1 cellular context compared by ENCODE assay signal in genomic region chr9:137564134-137564533, GRCh38.
TF ChIP-seq lines count a peak whose summit lies in the region.

No MANE protein-coding gene starts in this region.

TF ChIP-seq in HepG2, 621 proteins besides CTCF, POLR2A, EP300 and RAD21:
- TF ChIP-seq ATF6 (CRISPR knock-in tag; conservative IDR thresholded peaks at IDR 0.05) (no peak), IRF1 (CRISPR knock-in tag; IDR thresholded peaks at IDR 0.05; ENCODE audit: low read depth) (no peak), ELF4 (CRISPR knock-in tag; IDR thresholded peaks at IDR 0.05; ENCODE audit: borderline replicate concordance) (no peak), ZNF614 (CRISPR knock-in tag; IDR thresholded peaks at IDR 0.05; ENCODE audit: borderline replicate concordance) (no peak)
